In genomic region chr6:151674578-151674977, GRCh38 we compare ENCODE assay signal across 10 cellular contexts.
"Had no signal": no experiment of that assay in that cellular context is flagged by ENCODE, and none has a peak within 500 bp of the region (broad histone marks: within the 10 kb centered on the region; RNA-seq: fewer than 3 reads in every experiment).

No MANE protein-coding gene starts in this region.

- H3K27ac ChIP-seq: GM23248 had no signal

- FAIRE-seq: H1, H54 had no signal

- H3K4me2 ChIP-seq: GM23338 had no signal

- H2AFZ ChIP-seq: GM23248, GM23338 had no signal

- H3K4me1 ChIP-seq: HAP-1 had no signal

- H3K4me3 ChIP-seq: GM23248, GM23338, HAP-1 had no signal

- ATAC-seq: GM23338 had no signal

- H3K9ac ChIP-seq: GM23248 had no signal

- DNase-seq: GM23248, GOT3, H7, H9, HCEC 1CT, HFFc6 had no signal

- H3K36me3 ChIP-seq: HAP-1 had no signal

- H3K9me3 ChIP-seq: HAP-1 had no signal
